In the genomic region with DNA sequence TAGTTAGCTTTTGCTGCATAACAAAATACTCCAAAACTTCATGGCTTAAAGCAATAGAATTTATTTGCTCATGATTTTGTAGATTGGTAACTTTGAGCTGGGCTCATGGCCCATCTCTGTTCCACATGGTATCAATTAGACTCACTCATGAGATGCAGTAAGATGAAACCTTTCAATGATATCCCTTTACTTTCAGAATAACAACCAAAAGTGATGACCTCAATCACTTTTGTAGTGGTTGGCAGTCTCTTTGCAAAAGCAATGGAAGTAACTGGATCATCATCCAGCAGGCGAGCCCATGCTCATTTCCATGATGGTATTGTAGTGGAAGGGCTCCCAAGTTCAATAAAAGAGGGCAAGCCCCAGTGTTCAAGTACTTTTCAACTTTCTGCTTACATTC, we compare ENCODE assay signal across 29 cellular contexts. TPM values are rescaled to one million over a fixed set of nuclear protein-coding genes. Genes with fewer than 3 reads are reported as not detected.
"Had no signal": no experiment of that assay in that cellular context is flagged by ENCODE, and none has a peak within 500 bp of the region (broad histone marks: within the 10 kb centered on the region; RNA-seq: fewer than 3 reads in every experiment).

No MANE protein-coding gene starts in this region.

- H3K36me3 ChIP-seq: esophagus squamous epithelium, left lung, lower lobe of right lung, neural progenitor cell, thyroid gland, upper lobe of left lung, vagina had no signal

- H3K9ac ChIP-seq: neural progenitor cell, parathyroid adenoma had no signal

- H3K79me2 ChIP-seq: parathyroid adenoma had no signal

- ATAC-seq: activated naive CD8-positive, alpha-beta T cell treated with anti-CD3 and anti-CD28 coated beads, Interleukin-2, amount 50 U/mL, for 24 hours; left lung; lower lobe of right lung; natural killer cell; psoas muscle; stimulated activated memory B cell treated with anti-CD40 and anti-IgM and Interleukin-4, amounts not matched to agents 10 μg/mL and 1 μg/mL and 100 μg/mL, for 72 hours; stimulated activated naive CD8-positive, alpha-beta T cell treated with anti-CD3 and anti-CD28 coated beads, Interleukin-15, amount 100 ng/mL, for 72 hours; T-helper 17 cell had no signal

- H3K27ac ChIP-seq: epithelial cell of prostate, esophagus squamous epithelium, left lung, lower lobe of right lung, neural progenitor cell, parathyroid adenoma, psoas muscle, thyroid gland, upper lobe of left lung, vagina had no signal

- H3K4me3 ChIP-seq: esophagus squamous epithelium, left lung, lower lobe of right lung, neural progenitor cell, psoas muscle, smooth muscle cell, thyroid gland, upper lobe of left lung, vagina had no signal

- H3K27me3 ChIP-seq: left lung, neural progenitor cell, thyroid gland, upper lobe of left lung, vagina had no signal

- H3K9me3 ChIP-seq: lower lobe of right lung, psoas muscle, thyroid gland, upper lobe of left lung, vagina had no signal

- H3K4me2 ChIP-seq: neural progenitor cell, smooth muscle cell had no signal

- H2AFZ ChIP-seq: neural progenitor cell, parathyroid adenoma had no signal

- H3K4me1 ChIP-seq: esophagus squamous epithelium, left lung, lower lobe of right lung, neural progenitor cell, parathyroid adenoma, psoas muscle, thyroid gland, upper lobe of left lung, vagina had no signal

- DNase-seq: activated CD4-positive, alpha-beta memory T cell treated with anti-CD3 and anti-CD28 coated beads, Interleukin-2, amount 10 ng/mL, durations not matched to agents 7 days and 5 days; activated CD4-positive, alpha-beta T cell treated with anti-CD3 and anti-CD28 coated beads, Interleukin-2, amount 10 ng/mL, durations not matched to agents 7 days and 5 days; activated CD4-positive, CD25-positive, alpha-beta regulatory T cell treated with anti-CD3 and anti-CD28 coated beads, Interleukin-2, amount 50 U/mL, for 72 hours; activated naive CD8-positive, alpha-beta T cell treated with anti-CD3 and anti-CD28 coated beads, Interleukin-2, amount 50 U/mL, for 24 hours; activated T-cell treated with anti-CD3 and anti-CD28 coated beads, Interleukin-2, amount 50 U/mL, for 48 hours; anterior cingulate cortex; effector CD8-positive, alpha-beta T cell; esophagus squamous epithelium; foreskin melanocyte; kidney glomerular epithelial cell; left lung; lower lobe of right lung; mesenchymal stem cell; natural killer cell; occipital lobe; psoas muscle; stimulated activated CD4-positive, alpha-beta T cell treated with anti-CD3 and anti-CD28 coated beads, Interleukin-1b, Interleukin-23, amount 100 ng/mL, for 48 hours; stimulated activated CD4-positive, alpha-beta T cell treated with anti-CD3 and anti-CD28 coated beads, Interleukin-4, amount 100 ng/mL, for 4 hours; stimulated activated CD8-positive, alpha-beta memory T cell treated with anti-CD3 and anti-CD28 coated beads, Interleukin-4, amount 100 ng/mL, for 48 hours; stimulated activated naive CD8-positive, alpha-beta T cell treated with anti-CD3 and anti-CD28 coated beads, Interleukin-15, amount 100 ng/mL, for 72 hours; T-helper 17 cell; thyroid gland; upper lobe of left lung had no signal

RNA-seq across cellular contexts. Expression of gene EFCAB5, which starts 41.6 kb away (rescaled TPM):
- total RNA-seq: smooth muscle cell, vagina had no signal
